In genomic region chr1:15762546-15762945, GRCh38 we compare ENCODE assay signal across 1 cellular context.
TF ChIP-seq lines count a peak whose summit lies in the region.

No MANE protein-coding gene starts in this region.

TF ChIP-seq in HCT116, 20 proteins besides CTCF, POLR2A, EP300 and RAD21 (continued from another document):
- TF ChIP-seq REST (IDR thresholded peaks at IDR 0.05; ENCODE audit: low read depth), result no peak
- TF ChIP-seq JUND (IDR thresholded peaks at IDR 0.05), result no peak
- no peak for TF ChIP-seq TCF7L2 (IDR thresholded peaks at IDR 0.05; ENCODE audit: borderline replicate concordance, extremely low read depth, insufficient read depth, insufficient read length)
- no peak for TF ChIP-seq ATF3 (IDR thresholded peaks at IDR 0.05)
- no peak for TF ChIP-seq EZH2 (IDR thresholded peaks at IDR 0.05)
- no peak for TF ChIP-seq EGR1 (IDR thresholded peaks at IDR 0.05; ENCODE audit: low read depth)
- TF ChIP-seq SRF (IDR thresholded peaks at IDR 0.05; ENCODE audit: low read depth), result no peak
- TF ChIP-seq SIN3A (IDR thresholded peaks at IDR 0.05; ENCODE audit: low read depth), result no peak
- no peak for TF ChIP-seq ZBTB33 (IDR thresholded peaks at IDR 0.05; ENCODE audit: extremely low read depth, insufficient replicate concordance, low read length)
- TF ChIP-seq ZFX (IDR thresholded peaks at IDR 0.05), result no peak
- TF ChIP-seq CEBPB (IDR thresholded peaks at IDR 0.05; ENCODE audit: low read depth), result no peak
- no peak for TF ChIP-seq FOSL1 (IDR thresholded peaks at IDR 0.05; ENCODE audit: low read depth)
